Comparison of ENCODE assay signal across 1 cellular context in the genomic region with DNA sequence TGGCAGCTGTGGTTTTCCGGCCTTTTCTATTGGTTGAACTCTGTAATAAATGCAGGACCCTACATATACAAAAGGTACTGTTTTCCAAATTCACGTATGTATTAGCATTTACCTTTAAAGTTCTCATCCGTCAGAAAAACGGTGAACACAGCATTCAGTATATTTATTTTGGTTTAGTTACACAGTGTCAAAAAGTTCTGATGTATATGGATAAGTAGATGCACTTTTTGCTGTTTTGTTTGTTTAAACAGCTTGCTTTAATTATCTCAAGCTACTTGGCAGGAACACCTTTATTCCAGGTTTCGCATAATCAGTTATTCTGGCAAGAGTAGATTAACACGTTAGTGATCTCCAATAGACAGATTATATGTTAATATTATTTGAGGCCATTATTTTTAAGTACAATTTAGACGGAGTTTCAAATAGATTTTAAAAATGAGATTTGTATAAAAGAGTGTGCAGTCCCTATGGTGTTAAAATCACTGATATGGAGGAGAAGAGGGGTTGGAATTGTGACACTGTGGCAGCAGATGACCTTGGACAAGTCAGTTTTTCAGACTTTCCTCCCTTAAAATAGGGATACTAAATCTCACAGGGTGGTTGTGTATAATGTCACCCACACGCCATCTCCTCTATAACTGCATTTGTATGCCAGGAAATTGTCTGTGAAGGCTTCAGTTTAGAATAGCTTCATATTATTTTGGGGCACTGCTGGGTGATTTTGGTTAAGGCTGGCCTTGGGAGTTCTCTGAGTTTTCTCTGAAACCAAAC.
TF ChIP-seq lines count a peak whose summit lies in the region.

No MANE protein-coding gene starts in this region.

TF ChIP-seq in GM23338, 12 proteins besides CTCF, POLR2A, EP300 and RAD21 (continued from another document):
- TF ChIP-seq, protein P1, sequence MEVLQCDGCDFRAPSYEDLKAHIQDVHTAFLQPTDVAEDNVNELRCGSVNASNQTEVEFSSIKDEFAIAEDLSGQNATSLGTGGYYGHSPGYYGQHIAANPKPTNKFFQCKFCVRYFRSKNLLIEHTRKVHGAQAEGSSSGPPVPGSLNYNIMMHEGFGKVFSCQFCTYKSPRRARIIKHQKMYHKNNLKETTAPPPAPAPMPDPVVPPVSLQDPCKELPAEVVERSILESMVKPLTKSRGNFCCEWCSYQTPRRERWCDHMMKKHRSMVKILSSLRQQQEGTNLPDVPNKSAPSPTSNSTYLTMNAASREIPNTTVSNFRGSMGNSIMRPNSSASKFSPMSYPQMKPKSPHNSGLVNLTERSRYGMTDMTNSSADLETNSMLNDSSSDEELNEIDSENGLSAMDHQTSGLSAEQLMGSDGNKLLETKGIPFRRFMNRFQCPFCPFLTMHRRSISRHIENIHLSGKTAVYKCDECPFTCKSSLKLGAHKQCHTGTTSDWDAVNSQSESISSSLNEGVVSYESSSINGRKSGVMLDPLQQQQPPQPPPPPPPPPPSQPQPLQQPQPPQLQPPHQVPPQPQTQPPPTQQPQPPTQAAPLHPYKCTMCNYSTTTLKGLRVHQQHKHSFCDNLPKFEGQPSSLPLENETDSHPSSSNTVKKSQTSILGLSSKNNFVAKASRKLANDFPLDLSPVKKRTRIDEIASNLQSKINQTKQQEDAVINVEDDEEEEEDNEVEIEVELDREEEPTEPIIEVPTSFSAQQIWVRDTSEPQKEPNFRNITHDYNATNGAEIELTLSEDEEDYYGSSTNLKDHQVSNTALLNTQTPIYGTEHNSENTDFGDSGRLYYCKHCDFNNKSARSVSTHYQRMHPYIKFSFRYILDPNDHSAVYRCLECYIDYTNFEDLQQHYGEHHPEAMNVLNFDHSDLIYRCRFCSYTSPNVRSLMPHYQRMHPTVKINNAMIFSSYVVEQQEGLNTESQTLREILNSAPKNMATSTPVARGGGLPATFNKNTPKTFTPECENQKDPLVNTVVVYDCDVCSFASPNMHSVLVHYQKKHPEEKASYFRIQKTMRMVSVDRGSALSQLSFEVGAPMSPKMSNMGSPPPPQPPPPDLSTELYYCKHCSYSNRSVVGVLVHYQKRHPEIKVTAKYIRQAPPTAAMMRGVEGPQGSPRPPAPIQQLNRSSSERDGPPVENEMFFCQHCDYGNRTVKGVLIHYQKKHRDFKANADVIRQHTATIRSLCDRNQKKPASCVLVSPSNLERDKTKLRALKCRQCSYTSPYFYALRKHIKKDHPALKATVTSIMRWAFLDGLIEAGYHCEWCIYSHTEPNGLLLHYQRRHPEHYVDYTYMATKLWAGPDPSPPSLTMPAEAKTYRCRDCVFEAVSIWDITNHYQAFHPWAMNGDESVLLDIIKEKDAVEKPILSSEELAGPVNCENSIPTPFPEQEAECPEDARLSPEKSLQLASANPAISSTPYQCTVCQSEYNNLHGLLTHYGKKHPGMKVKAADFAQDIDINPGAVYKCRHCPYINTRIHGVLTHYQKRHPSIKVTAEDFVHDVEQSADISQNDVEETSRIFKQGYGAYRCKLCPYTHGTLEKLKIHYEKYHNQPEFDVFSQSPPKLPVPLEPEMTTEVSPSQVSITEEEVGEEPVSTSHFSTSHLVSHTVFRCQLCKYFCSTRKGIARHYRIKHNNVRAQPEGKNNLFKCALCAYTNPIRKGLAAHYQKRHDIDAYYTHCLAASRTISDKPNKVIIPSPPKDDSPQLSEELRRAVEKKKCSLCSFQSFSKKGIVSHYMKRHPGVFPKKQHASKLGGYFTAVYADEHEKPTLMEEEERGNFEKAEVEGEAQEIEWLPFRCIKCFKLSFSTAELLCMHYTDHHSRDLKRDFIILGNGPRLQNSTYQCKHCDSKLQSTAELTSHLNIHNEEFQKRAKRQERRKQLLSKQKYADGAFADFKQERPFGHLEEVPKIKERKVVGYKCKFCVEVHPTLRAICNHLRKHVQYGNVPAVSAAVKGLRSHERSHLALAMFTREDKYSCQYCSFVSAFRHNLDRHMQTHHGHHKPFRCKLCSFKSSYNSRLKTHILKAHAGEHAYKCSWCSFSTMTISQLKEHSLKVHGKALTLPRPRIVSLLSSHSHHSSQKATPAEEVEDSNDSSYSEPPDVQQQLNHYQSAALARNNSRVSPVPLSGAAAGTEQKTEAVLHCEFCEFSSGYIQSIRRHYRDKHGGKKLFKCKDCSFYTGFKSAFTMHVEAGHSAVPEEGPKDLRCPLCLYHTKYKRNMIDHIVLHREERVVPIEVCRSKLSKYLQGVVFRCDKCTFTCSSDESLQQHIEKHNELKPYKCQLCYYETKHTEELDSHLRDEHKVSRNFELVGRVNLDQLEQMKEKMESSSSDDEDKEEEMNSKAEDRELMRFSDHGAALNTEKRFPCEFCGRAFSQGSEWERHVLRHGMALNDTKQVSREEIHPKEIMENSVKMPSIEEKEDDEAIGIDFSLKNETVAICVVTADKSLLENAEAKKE (CRISPR knock-in tag; IDR thresholded peaks at IDR 0.05): no peak
- no peak for TF ChIP-seq JUNB (IDR thresholded peaks at IDR 0.05; ENCODE audit: unreplicated experiment)
TF ChIP-seq in GM23338: peak in this region for 0.
